ENCODE assay signal across 1 cellular context in the genomic region with DNA sequence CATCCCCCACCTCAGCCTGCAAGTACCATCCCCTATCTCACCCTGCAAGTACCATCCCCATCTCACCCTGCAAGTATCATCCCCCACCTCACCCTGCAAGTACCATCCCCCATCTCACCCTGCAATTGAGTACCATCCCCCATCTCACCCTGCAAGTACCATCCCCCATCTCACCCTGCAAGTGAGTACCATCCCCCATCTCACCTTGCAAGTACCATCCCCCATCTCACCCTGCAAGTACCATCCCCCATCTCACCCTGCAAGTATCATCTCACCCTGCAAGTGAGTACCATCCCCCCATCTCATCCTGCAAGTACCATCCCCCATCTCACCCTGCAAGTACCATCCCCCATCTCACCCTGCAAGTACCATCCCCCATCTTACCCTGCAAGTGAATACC.
TF ChIP-seq lines count a peak whose summit lies in the region.

No MANE protein-coding gene starts in this region.

TF ChIP-seq in GM23338, 12 proteins besides CTCF, POLR2A, EP300 and RAD21 (continued from another document):
- TF ChIP-seq, protein P1, sequence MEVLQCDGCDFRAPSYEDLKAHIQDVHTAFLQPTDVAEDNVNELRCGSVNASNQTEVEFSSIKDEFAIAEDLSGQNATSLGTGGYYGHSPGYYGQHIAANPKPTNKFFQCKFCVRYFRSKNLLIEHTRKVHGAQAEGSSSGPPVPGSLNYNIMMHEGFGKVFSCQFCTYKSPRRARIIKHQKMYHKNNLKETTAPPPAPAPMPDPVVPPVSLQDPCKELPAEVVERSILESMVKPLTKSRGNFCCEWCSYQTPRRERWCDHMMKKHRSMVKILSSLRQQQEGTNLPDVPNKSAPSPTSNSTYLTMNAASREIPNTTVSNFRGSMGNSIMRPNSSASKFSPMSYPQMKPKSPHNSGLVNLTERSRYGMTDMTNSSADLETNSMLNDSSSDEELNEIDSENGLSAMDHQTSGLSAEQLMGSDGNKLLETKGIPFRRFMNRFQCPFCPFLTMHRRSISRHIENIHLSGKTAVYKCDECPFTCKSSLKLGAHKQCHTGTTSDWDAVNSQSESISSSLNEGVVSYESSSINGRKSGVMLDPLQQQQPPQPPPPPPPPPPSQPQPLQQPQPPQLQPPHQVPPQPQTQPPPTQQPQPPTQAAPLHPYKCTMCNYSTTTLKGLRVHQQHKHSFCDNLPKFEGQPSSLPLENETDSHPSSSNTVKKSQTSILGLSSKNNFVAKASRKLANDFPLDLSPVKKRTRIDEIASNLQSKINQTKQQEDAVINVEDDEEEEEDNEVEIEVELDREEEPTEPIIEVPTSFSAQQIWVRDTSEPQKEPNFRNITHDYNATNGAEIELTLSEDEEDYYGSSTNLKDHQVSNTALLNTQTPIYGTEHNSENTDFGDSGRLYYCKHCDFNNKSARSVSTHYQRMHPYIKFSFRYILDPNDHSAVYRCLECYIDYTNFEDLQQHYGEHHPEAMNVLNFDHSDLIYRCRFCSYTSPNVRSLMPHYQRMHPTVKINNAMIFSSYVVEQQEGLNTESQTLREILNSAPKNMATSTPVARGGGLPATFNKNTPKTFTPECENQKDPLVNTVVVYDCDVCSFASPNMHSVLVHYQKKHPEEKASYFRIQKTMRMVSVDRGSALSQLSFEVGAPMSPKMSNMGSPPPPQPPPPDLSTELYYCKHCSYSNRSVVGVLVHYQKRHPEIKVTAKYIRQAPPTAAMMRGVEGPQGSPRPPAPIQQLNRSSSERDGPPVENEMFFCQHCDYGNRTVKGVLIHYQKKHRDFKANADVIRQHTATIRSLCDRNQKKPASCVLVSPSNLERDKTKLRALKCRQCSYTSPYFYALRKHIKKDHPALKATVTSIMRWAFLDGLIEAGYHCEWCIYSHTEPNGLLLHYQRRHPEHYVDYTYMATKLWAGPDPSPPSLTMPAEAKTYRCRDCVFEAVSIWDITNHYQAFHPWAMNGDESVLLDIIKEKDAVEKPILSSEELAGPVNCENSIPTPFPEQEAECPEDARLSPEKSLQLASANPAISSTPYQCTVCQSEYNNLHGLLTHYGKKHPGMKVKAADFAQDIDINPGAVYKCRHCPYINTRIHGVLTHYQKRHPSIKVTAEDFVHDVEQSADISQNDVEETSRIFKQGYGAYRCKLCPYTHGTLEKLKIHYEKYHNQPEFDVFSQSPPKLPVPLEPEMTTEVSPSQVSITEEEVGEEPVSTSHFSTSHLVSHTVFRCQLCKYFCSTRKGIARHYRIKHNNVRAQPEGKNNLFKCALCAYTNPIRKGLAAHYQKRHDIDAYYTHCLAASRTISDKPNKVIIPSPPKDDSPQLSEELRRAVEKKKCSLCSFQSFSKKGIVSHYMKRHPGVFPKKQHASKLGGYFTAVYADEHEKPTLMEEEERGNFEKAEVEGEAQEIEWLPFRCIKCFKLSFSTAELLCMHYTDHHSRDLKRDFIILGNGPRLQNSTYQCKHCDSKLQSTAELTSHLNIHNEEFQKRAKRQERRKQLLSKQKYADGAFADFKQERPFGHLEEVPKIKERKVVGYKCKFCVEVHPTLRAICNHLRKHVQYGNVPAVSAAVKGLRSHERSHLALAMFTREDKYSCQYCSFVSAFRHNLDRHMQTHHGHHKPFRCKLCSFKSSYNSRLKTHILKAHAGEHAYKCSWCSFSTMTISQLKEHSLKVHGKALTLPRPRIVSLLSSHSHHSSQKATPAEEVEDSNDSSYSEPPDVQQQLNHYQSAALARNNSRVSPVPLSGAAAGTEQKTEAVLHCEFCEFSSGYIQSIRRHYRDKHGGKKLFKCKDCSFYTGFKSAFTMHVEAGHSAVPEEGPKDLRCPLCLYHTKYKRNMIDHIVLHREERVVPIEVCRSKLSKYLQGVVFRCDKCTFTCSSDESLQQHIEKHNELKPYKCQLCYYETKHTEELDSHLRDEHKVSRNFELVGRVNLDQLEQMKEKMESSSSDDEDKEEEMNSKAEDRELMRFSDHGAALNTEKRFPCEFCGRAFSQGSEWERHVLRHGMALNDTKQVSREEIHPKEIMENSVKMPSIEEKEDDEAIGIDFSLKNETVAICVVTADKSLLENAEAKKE (CRISPR knock-in tag; IDR thresholded peaks at IDR 0.05): no peak
- TF ChIP-seq JUNB (IDR thresholded peaks at IDR 0.05; ENCODE audit: unreplicated experiment): no peak
- no peak for TF ChIP-seq EZH2phosphoT487 (IDR thresholded peaks at IDR 0.05; ENCODE audit: unreplicated experiment)
- no peak for TF ChIP-seq NANOG (IDR thresholded peaks at IDR 0.05; ENCODE audit: borderline replicate concordance)
- TF ChIP-seq, protein P2, sequence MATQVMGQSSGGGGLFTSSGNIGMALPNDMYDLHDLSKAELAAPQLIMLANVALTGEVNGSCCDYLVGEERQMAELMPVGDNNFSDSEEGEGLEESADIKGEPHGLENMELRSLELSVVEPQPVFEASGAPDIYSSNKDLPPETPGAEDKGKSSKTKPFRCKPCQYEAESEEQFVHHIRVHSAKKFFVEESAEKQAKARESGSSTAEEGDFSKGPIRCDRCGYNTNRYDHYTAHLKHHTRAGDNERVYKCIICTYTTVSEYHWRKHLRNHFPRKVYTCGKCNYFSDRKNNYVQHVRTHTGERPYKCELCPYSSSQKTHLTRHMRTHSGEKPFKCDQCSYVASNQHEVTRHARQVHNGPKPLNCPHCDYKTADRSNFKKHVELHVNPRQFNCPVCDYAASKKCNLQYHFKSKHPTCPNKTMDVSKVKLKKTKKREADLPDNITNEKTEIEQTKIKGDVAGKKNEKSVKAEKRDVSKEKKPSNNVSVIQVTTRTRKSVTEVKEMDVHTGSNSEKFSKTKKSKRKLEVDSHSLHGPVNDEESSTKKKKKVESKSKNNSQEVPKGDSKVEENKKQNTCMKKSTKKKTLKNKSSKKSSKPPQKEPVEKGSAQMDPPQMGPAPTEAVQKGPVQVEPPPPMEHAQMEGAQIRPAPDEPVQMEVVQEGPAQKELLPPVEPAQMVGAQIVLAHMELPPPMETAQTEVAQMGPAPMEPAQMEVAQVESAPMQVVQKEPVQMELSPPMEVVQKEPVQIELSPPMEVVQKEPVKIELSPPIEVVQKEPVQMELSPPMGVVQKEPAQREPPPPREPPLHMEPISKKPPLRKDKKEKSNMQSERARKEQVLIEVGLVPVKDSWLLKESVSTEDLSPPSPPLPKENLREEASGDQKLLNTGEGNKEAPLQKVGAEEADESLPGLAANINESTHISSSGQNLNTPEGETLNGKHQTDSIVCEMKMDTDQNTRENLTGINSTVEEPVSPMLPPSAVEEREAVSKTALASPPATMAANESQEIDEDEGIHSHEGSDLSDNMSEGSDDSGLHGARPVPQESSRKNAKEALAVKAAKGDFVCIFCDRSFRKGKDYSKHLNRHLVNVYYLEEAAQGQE (IDR thresholded peaks at IDR 0.05; ENCODE audit: unreplicated experiment): no peak
- no peak for TF ChIP-seq ZNF114 (CRISPR knock-in tag; IDR thresholded peaks at IDR 0.05)
- no peak for TF ChIP-seq POLR2AphosphoS5 (IDR thresholded peaks at IDR 0.05; ENCODE audit: low read depth)
- TF ChIP-seq EZH2 (IDR thresholded peaks at IDR 0.05; ENCODE audit: low read depth, unreplicated experiment): no peak
